Comparison of ENCODE assay signal across 14 cellular contexts in genomic region chr17:81251943-81252301, GRCh38. TPM values are rescaled to one million over a fixed set of nuclear protein-coding genes. Genes with fewer than 3 reads are reported as not detected.
DNase-seq lines count a peak whose midpoint lies in the region; FAIRE-seq lines count a peak whose summit lies in the region.
"Had no signal": no experiment of that assay in that cellular context is flagged by ENCODE, and none has a peak within 500 bp of the region (broad histone marks: within the 10 kb centered on the region; RNA-seq: fewer than 3 reads in every experiment).

No MANE protein-coding gene starts in this region.

- H3K18ac ChIP-seq in neuronal stem cell (ENCODE audit: low read length), result peak overlapping the region; percentile 39

- no peak overlapping the region for H3K23ac ChIP-seq in neuronal stem cell (ENCODE audit: low read depth, low read length, poor library complexity)

- DNase-seq in NCI-H2196 treated with DMSO at 0.1 percent for 48 hours (lab: John Stamatoyannopoulos, UW; ENCODE audit: unreplicated experiment), result peak; percentile 77
- DNase-seq in NCI-H2196 (lab: John Stamatoyannopoulos, UW; ENCODE audit: unreplicated experiment), result no peak
- peak; percentile 56 to 86 for DNase-seq in NCI-H526 (lab: John Stamatoyannopoulos, UW)
- DNase-seq in neuronal stem cell (ENCODE audit: low spot score), result no peak
- DNase-seq in stimulated activated naive CD4-positive, alpha-beta T cell (lab: John Stamatoyannopoulos, UW), result no peak
- no peak for DNase-seq in RCC 7860 (ENCODE audit: low spot score)
- no peak for DNase-seq in MG63
- DNase-seq: activated CD8-positive, alpha-beta memory T cell treated with anti-CD3 and anti-CD28 coated beads for 24 hours; activated naive CD4-positive, alpha-beta T cell treated with anti-CD3 and anti-CD28 coated beads for 36 hours; GM23248; MM.1S; tibial artery had no signal

- H2BK120ac ChIP-seq in neuronal stem cell (ENCODE audit: low read depth, low read length), result no peak overlapping the region

- no peak overlapping the region for H3K9ac ChIP-seq in duodenal mucosa (ENCODE audit: low read depth in 1 of 2, low read length in 2 of 2)
- no peak overlapping the region for H3K9ac ChIP-seq in neuronal stem cell (ENCODE audit: low read depth, low read length, poor library complexity)
- H3K9ac ChIP-seq: GM23248 had no signal

- FAIRE-seq in RCC 7860 (lab: Jason Lieb, UNC), result no peak

- peaks cover 12% of the 10 kb centered on the region for H3K79me1 ChIP-seq in neuronal stem cell (ENCODE audit: low read depth, low read length)

- H2BK12ac ChIP-seq in neuronal stem cell (ENCODE audit: low read length), result no peak overlapping the region

- no peak overlapping the region for H2BK15ac ChIP-seq in neuronal stem cell (ENCODE audit: low read length)

- H3K9me3 ChIP-seq in duodenal mucosa (ENCODE audit: control insufficient read depth in 1 of 2, low read length in 2 of 2) (no peaks in the 10 kb centered on the region), neuronal stem cell (replicated peaks in 1 of 2; ENCODE audit: control insufficient read depth in 2 of 2, insufficient read depth in 1 of 2, low read depth in 1 of 2, low read length in 2 of 2) (peaks cover 0 to 1% of the 10 kb centered on the region in 2 donors), MG63 (no peaks in the 10 kb centered on the region)
- H3K9me3 ChIP-seq: tibial artery had no signal

- no peak overlapping the region for H3K4ac ChIP-seq in neuronal stem cell (ENCODE audit: low read length)

- H3K4me3 ChIP-seq in duodenal mucosa (ENCODE audit: low read depth in 1 of 2, low read length in 2 of 2) (no peak overlapping the region), neuronal stem cell (ENCODE audit: low read length in 2 of 2) (no peak overlapping the region), MG63 (no peak overlapping the region)
- H3K4me3 ChIP-seq: GM23248, tibial artery had no signal

- no peaks in the 10 kb centered on the region for H3K27me3 ChIP-seq in duodenal mucosa (ENCODE audit: control insufficient read depth in 1 of 2, insufficient read depth in 2 of 2, low read length in 2 of 2)
- H3K27me3 ChIP-seq in neuronal stem cell (ENCODE audit: control insufficient read depth in 3 of 3, insufficient read depth in 3 of 3, low read depth in 1 of 3, low read length in 3 of 3), result no peaks in the 10 kb centered on the region
- H3K27me3 ChIP-seq in MG63, result no peaks in the 10 kb centered on the region
- H3K27me3 ChIP-seq: tibial artery had no signal

- no CpG with 5 or more reads among the region's 18 CpGs for WGBS in neuronal stem cell (ENCODE audit: extremely low coverage in 2 of 2, insufficient read length in 2 of 2, insufficient replicate concordance in 1 of 2), 2 donors

- H2AK5ac ChIP-seq in neuronal stem cell (ENCODE audit: low read depth, low read length), result peak overlapping the region; percentile 61

- H4K8ac ChIP-seq in neuronal stem cell (ENCODE audit: low read depth, low read length), result no peak overlapping the region

- H4K91ac ChIP-seq in neuronal stem cell (ENCODE audit: low read depth, low read length, poor library complexity), result no peak overlapping the region

- peak overlapping the region; percentile 42 for H3K27ac ChIP-seq in duodenal mucosa (ENCODE audit: low read depth, low read length)
- no peak overlapping the region for H3K27ac ChIP-seq in neuronal stem cell (replicated peaks; ENCODE audit: low read length)
- H3K27ac ChIP-seq: epithelial cell of prostate, GM23248, tibial artery had no signal

- no peak overlapping the region for H2BK5ac ChIP-seq in neuronal stem cell (ENCODE audit: low read length)

- peaks cover 13 to 34% of the 10 kb centered on the region in 2 donors for H3K36me3 ChIP-seq in duodenal mucosa (ENCODE audit: control insufficient read depth in 1 of 2, insufficient read depth in 2 of 2, low read length in 2 of 2)
- peaks cover 6 to 16% of the 10 kb centered on the region in 2 donors for H3K36me3 ChIP-seq in neuronal stem cell (replicated peaks in 1 of 2; ENCODE audit: control insufficient read depth in 2 of 2, insufficient read depth in 2 of 2, low read length in 2 of 2)
- H3K36me3 ChIP-seq in MG63, result peaks cover 55% of the 10 kb centered on the region

- no peak overlapping the region for H3K4me2 ChIP-seq in neuronal stem cell (ENCODE audit: insufficient read depth, low read length, poor library complexity, severe bottlenecking)

- H2AFZ ChIP-seq in neuronal stem cell (ENCODE audit: low read length), result no peak overlapping the region
- H2AFZ ChIP-seq: GM23248 had no signal

- H3K4me1 ChIP-seq in duodenal mucosa (ENCODE audit: control insufficient read depth in 1 of 2, insufficient read depth in 2 of 2, low read length in 2 of 2), result peaks cover 45 to 47% of the 10 kb centered on the region in 2 donors
- peaks cover 2 to 21% of the 10 kb centered on the region in 2 donors for H3K4me1 ChIP-seq in neuronal stem cell (ENCODE audit: control insufficient read depth in 2 of 2, insufficient read depth in 1 of 2, low read depth in 1 of 2, low read length in 2 of 2)

- no peak overlapping the region for H3K14ac ChIP-seq in neuronal stem cell (ENCODE audit: low read length)

RNA-seq across cellular contexts. Expression of gene NDUFAF8, which starts 12.8 kb away (rescaled TPM):
- 79.2 TPM for polyA plus RNA-seq in neuronal stem cell (2013, experiment 1 of 2)
- polyA plus RNA-seq in neuronal stem cell (2013, experiment 2 of 2), result 73.1 TPM
- total RNA-seq in MG63 (2014; rRNA removed; shearing (Covaris generic); ENCODE audit: low replicate concordance), result 63.1 and 163 TPM in 2 replicates

RNA-seq across cellular contexts. Expression of gene TEPSIN, which starts 13.1 kb away (rescaled TPM):
- polyA plus RNA-seq in neuronal stem cell (2013, experiment 1 of 2), result 14.7 TPM
- 14.2 TPM for polyA plus RNA-seq in neuronal stem cell (2013, experiment 2 of 2)
- total RNA-seq in MG63 (2014; rRNA removed; shearing (Covaris generic); ENCODE audit: low replicate concordance), result 19.5 and 20.4 TPM in 2 replicates

RNA-seq across cellular contexts. Expression of gene CEP131, which starts 29.2 kb away (rescaled TPM):
- polyA plus RNA-seq in neuronal stem cell (2013, experiment 1 of 2), result 14.7 TPM
- polyA plus RNA-seq in neuronal stem cell (2013, experiment 2 of 2), result 14.1 TPM
- total RNA-seq in MG63 (2014; rRNA removed; shearing (Covaris generic); ENCODE audit: low replicate concordance), result 13.3 and 22.9 TPM in 2 replicates

RNA-seq across cellular contexts. Expression of gene SLC38A10, which starts 43.2 kb away (rescaled TPM):
- polyA plus RNA-seq in neuronal stem cell (2013, experiment 1 of 2), result 7.2 TPM
- polyA plus RNA-seq in neuronal stem cell (2013, experiment 2 of 2), result 7.3 TPM
- 76.4 and 121 TPM in 2 replicates for total RNA-seq in MG63 (2014; rRNA removed; shearing (Covaris generic); ENCODE audit: low replicate concordance)

Comparison
In these comparisons a context has a peak if more than half of its experiments do, and no peak if none do; other contexts are left out.
1. DNase-seq: peak in NCI-H2196 treated with DMSO at 0.1 percent for 48 hours (single experiment) and NCI-H526 (2 of 2); none in NCI-H2196 (single experiment), neuronal stem cell (single experiment), stimulated activated naive CD4-positive, alpha-beta T cell (0 of 6), RCC 7860 (single experiment) and MG63 (single experiment).